Comparison of ENCODE assay signal across 30 cellular contexts in the genomic region with DNA sequence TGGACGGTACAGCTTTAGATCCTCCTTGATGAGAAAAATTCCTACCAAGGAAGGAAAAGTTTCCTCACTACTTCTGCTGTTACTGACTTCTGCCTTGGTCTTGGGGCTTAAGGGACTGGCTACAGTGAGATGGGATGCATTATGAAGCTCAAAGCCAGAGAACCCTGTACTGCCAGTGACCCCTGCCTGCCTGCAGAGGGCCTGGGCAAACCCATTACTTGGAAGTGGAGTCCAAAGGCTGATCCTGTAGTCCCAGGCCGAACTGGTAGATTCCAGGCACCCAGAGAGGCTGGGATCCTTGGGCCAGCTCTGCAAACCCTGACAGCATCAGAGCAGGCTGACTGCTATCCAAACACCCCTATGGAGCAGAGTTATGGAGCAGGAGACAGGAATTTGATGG. TPM values are rescaled to one million over a fixed set of nuclear protein-coding genes. Genes with fewer than 3 reads are reported as not detected.
"Had no signal": no experiment of that assay in that cellular context is flagged by ENCODE, and none has a peak within 500 bp of the region (broad histone marks: within the 10 kb centered on the region; RNA-seq: fewer than 3 reads in every experiment).

No MANE protein-coding gene starts in this region.

- H3K27me3 ChIP-seq: body of pancreas, cardiac muscle cell, hepatocyte, neutrophil, ovary, right atrium auricular region, upper lobe of right lung had no signal

- H3K27ac ChIP-seq: body of pancreas, cardiac muscle cell, hepatocyte, neutrophil, ovary, prostate gland, right atrium auricular region, thoracic aorta, upper lobe of right lung had no signal

- H3K36me3 ChIP-seq: ovary, prostate gland, right atrium auricular region, thoracic aorta, upper lobe of right lung had no signal

- H3K27me3 Mint-ChIP-seq: activated B cell treated with CpG ODN at 0.5 μM for 24 hours had no signal

- DNase-seq: activated B cell treated with CpG ODN at 0.5 μM for 24 hours; activated CD4-positive, alpha-beta T cell treated with anti-CD3 and anti-CD28 coated beads for 4 hours; activated CD4-positive, alpha-beta T cell treated with anti-CD3 and anti-CD28 coated beads, Interleukin-2, amount 50 U/mL, for 48 hours; activated effector memory CD4-positive, alpha-beta T cell treated with Interleukin-2 at 50 U/mL for 16 hours; activated naive CD4-positive, alpha-beta T cell treated with anti-CD3 and anti-CD28 coated beads for 36 hours; activated naive CD8-positive, alpha-beta T cell treated with anti-CD3 and anti-CD28 coated beads, Interleukin-2, amount 10 ng/mL, durations not matched to agents 7 days and 5 days; activated T-cell treated with anti-CD3 and anti-CD28 coated beads, Interleukin-2, amount 50 U/mL, for 48 hours; amniotic stem cell; body of pancreas; dermis blood vessel endothelial cell; effector CD8-positive, alpha-beta T cell; glutamatergic neuron; ovary; stimulated activated CD4-positive, alpha-beta T cell treated with anti-CD3 and anti-CD28 coated beads, Interleukin-4, amount 100 ng/mL, for 24 hours; stimulated activated naive CD4-positive, alpha-beta T cell treated with Interleukin-2 at 50 U/mL for 16 hours; upper lobe of right lung had no signal

- FAIRE-seq: frontal cortex, islet of Langerhans, TTC549 had no signal

- H3K9me3 ChIP-seq: body of pancreas, neutrophil, ovary, prostate gland, right atrium auricular region, thoracic aorta, upper lobe of right lung had no signal

- H2AFZ ChIP-seq: hepatocyte had no signal

- H3K9me3 Mint-ChIP-seq: activated B cell treated with CpG ODN at 0.5 μM for 24 hours; activated naive CD4-positive, alpha-beta T cell treated with anti-CD3 and anti-CD28 coated beads for 36 hours; activated naive CD8-positive, alpha-beta T cell treated with anti-CD3 and anti-CD28 coated beads, Interleukin-2, amount 10 ng/mL, durations not matched to agents 7 days and 5 days; memory B cell; natural killer cell treated with Interleukin-12 subunit alpha and Interleukin-12 subunit beta and Interleukin-15 and Interleukin-18, amount 100 ng/mL, for 72 hours had no signal

- H3K4me2 ChIP-seq: hepatocyte had no signal

- H3K79me2 ChIP-seq: hepatocyte had no signal

- ATAC-seq: body of pancreas; esophagus mucosa; natural killer cell treated with Interleukin-12 subunit alpha and Interleukin-12 subunit beta and Interleukin-15 and Interleukin-18, amount 100 ng/mL, for 72 hours; upper lobe of right lung had no signal

- H3K4me3 ChIP-seq: body of pancreas, cardiac muscle cell, hepatocyte, ovary, prostate gland, right atrium auricular region, thoracic aorta, upper lobe of right lung had no signal

- H3K27ac Mint-ChIP-seq: activated B cell treated with CpG ODN at 0.5 μM for 24 hours; activated naive CD4-positive, alpha-beta T cell treated with anti-CD3 and anti-CD28 coated beads for 36 hours; activated naive CD8-positive, alpha-beta T cell treated with anti-CD3 and anti-CD28 coated beads, Interleukin-2, amount 10 ng/mL, durations not matched to agents 7 days and 5 days; memory B cell; natural killer cell treated with Interleukin-12 subunit alpha and Interleukin-12 subunit beta and Interleukin-15 and Interleukin-18, amount 100 ng/mL, for 72 hours had no signal

- H3K4me3 Mint-ChIP-seq: activated B cell treated with CpG ODN at 0.5 μM for 24 hours; activated naive CD4-positive, alpha-beta T cell treated with anti-CD3 and anti-CD28 coated beads for 36 hours; activated naive CD8-positive, alpha-beta T cell treated with anti-CD3 and anti-CD28 coated beads, Interleukin-2, amount 10 ng/mL, durations not matched to agents 7 days and 5 days; memory B cell; natural killer cell treated with Interleukin-12 subunit alpha and Interleukin-12 subunit beta and Interleukin-15 and Interleukin-18, amount 100 ng/mL, for 72 hours had no signal

- H3K4me1 Mint-ChIP-seq: activated B cell treated with CpG ODN at 0.5 μM for 24 hours; activated naive CD8-positive, alpha-beta T cell treated with anti-CD3 and anti-CD28 coated beads, Interleukin-2, amount 10 ng/mL, durations not matched to agents 7 days and 5 days; memory B cell had no signal

- H3K36me3 Mint-ChIP-seq: activated naive CD8-positive, alpha-beta T cell treated with anti-CD3 and anti-CD28 coated beads, Interleukin-2, amount 10 ng/mL, durations not matched to agents 7 days and 5 days; memory B cell; natural killer cell treated with Interleukin-12 subunit alpha and Interleukin-12 subunit beta and Interleukin-15 and Interleukin-18, amount 100 ng/mL, for 72 hours had no signal

- H3K4me1 ChIP-seq: body of pancreas, prostate gland, right atrium auricular region, upper lobe of right lung had no signal

RNA-seq across cellular contexts. Expression of a gene that starts 25.7 kb away (rescaled TPM):
- total RNA-seq: activated B cell treated with CpG ODN at 0.5 μM for 24 hours; activated CD8-positive, alpha-beta memory T cell treated with anti-CD3 and anti-CD28 coated beads for 36 hours; activated naive CD4-positive, alpha-beta T cell treated with anti-CD3 and anti-CD28 coated beads for 36 hours; activated naive CD8-positive, alpha-beta T cell treated with anti-CD3 and anti-CD28 coated beads, Interleukin-2, amount 10 ng/mL, durations not matched to agents 7 days and 5 days; body of pancreas; dermis blood vessel endothelial cell; esophagus mucosa; frontal cortex; liver; natural killer cell treated with Interleukin-12 subunit alpha and Interleukin-12 subunit beta and Interleukin-15 and Interleukin-18, amount 100 ng/mL, for 72 hours; right atrium auricular region; thoracic aorta; upper lobe of right lung had no signal
- polyA plus RNA-seq: cardiac muscle cell, liver had no signal
